In genomic region chr2:232331071-232331470, GRCh38 we compare ENCODE assay signal across 19 cellular contexts. TPM values are rescaled to one million over a fixed set of nuclear protein-coding genes. Genes with fewer than 3 reads are reported as not detected.
"Had no signal": no experiment of that assay in that cellular context is flagged by ENCODE, and none has a peak within 500 bp of the region (broad histone marks: within the 10 kb centered on the region; RNA-seq: fewer than 3 reads in every experiment).

No MANE protein-coding gene starts in this region.

- H3K27me3 ChIP-seq: ascending aorta, esophagus muscularis mucosa, neutrophil, right lobe of liver, upper lobe of left lung had no signal

- H3K36me3 ChIP-seq: neutrophil, right lobe of liver had no signal

- H3K4me1 ChIP-seq: ascending aorta, right lobe of liver had no signal

- H3K27me3 Mint-ChIP-seq: activated naive CD8-positive, alpha-beta T cell treated with anti-CD3 and anti-CD28 coated beads for 36 hours; activated T-helper 17 cell treated with anti-CD3 and anti-CD28 coated beads, Interleukin-2, amount 50 U/mL, for 72 hours; naive B cell; stimulated activated naive CD8-positive, alpha-beta T cell treated with anti-CD3 and anti-CD28 coated beads, Interleukin-15, Interleukin-2, amounts not matched to agents 100 ng/mL and 50 ng/mL, for 24 hours had no signal

- ATAC-seq: activated T-helper 17 cell treated with anti-CD3 and anti-CD28 coated beads, Interleukin-2, amount 50 U/mL, for 72 hours had no signal

- H3K4me1 Mint-ChIP-seq: activated T-helper 17 cell treated with anti-CD3 and anti-CD28 coated beads, Interleukin-2, amount 50 U/mL, for 72 hours; mesothelial cell of epicardium had no signal

- H3K4me3 ChIP-seq: ascending aorta, esophagus muscularis mucosa, right lobe of liver, upper lobe of left lung had no signal

- DNase-seq: activated CD4-positive, alpha-beta T cell treated with anti-CD3 and anti-CD28 coated beads, Interleukin-2, amount 50 U/mL, for 48 hours; activated naive CD8-positive, alpha-beta T cell treated with anti-CD3 and anti-CD28 coated beads for 36 hours; naive B cell; SHP77 treated with DMSO at 0.1 percent for 48 hours; stimulated activated CD4-positive, alpha-beta T cell treated with anti-CD3 and anti-CD28 coated beads, Interleukin-4, amount 100 ng/mL, for 1 hour; stimulated activated CD8-positive, alpha-beta memory T cell treated with anti-CD3 and anti-CD28 coated beads, Interleukin-4, amount 100 ng/mL, for 48 hours; T-helper 2 cell had no signal

- H3K4me3 Mint-ChIP-seq: activated naive CD8-positive, alpha-beta T cell treated with anti-CD3 and anti-CD28 coated beads for 36 hours; activated T-helper 17 cell treated with anti-CD3 and anti-CD28 coated beads, Interleukin-2, amount 50 U/mL, for 72 hours; mesothelial cell of epicardium; naive B cell; stimulated activated naive CD8-positive, alpha-beta T cell treated with anti-CD3 and anti-CD28 coated beads, Interleukin-15, Interleukin-2, amounts not matched to agents 100 ng/mL and 50 ng/mL, for 24 hours had no signal

- H3K36me3 Mint-ChIP-seq: activated naive CD8-positive, alpha-beta T cell treated with anti-CD3 and anti-CD28 coated beads for 36 hours; mesothelial cell of epicardium; naive B cell had no signal

- H3K9me3 Mint-ChIP-seq: activated naive CD8-positive, alpha-beta T cell treated with anti-CD3 and anti-CD28 coated beads for 36 hours; activated T-helper 17 cell treated with anti-CD3 and anti-CD28 coated beads, Interleukin-2, amount 50 U/mL, for 72 hours; mesothelial cell of epicardium; naive B cell; stimulated activated naive CD8-positive, alpha-beta T cell treated with anti-CD3 and anti-CD28 coated beads, Interleukin-15, Interleukin-2, amounts not matched to agents 100 ng/mL and 50 ng/mL, for 24 hours had no signal

- H3K27ac Mint-ChIP-seq: activated naive CD8-positive, alpha-beta T cell treated with anti-CD3 and anti-CD28 coated beads for 36 hours; activated T-helper 17 cell treated with anti-CD3 and anti-CD28 coated beads, Interleukin-2, amount 50 U/mL, for 72 hours; mesothelial cell of epicardium; stimulated activated naive CD8-positive, alpha-beta T cell treated with anti-CD3 and anti-CD28 coated beads, Interleukin-15, Interleukin-2, amounts not matched to agents 100 ng/mL and 50 ng/mL, for 24 hours had no signal

- H3K27ac ChIP-seq: ascending aorta, esophagus muscularis mucosa, neutrophil, right lobe of liver, upper lobe of left lung had no signal

- H3K9me3 ChIP-seq: ascending aorta, esophagus muscularis mucosa, neutrophil, right lobe of liver, upper lobe of left lung had no signal

RNA-seq across cellular contexts. Expression of gene ALPP, which starts 47.5 kb away (rescaled TPM):
- total RNA-seq: activated naive CD8-positive, alpha-beta T cell treated with anti-CD3 and anti-CD28 coated beads for 36 hours; ascending aorta; bronchial epithelial cell; fibroblast of villous mesenchyme; lower leg skin; mesothelial cell of epicardium; right lobe of liver; temporal lobe had no signal
